Comparison of ENCODE assay signal across 13 cellular contexts in genomic region chr1:93522721-93523120, GRCh38.
DNase-seq lines count a peak whose midpoint lies in the region; ATAC-seq, FAIRE-seq and TF ChIP-seq lines count a peak whose summit lies in the region.
"Had no signal": no experiment of that assay in that cellular context is flagged by ENCODE, and none has a peak within 500 bp of the region (broad histone marks: within the 10 kb centered on the region; RNA-seq: fewer than 3 reads in every experiment).

No MANE protein-coding gene starts in this region.

- peaks cover 15% of the 10 kb centered on the region for H3K4me1 Mint-ChIP-seq in endodermal cell
- H3K4me1 Mint-ChIP-seq: B cell, IgD-negative memory B cell had no signal

- H3K4me3 ChIP-seq in endodermal cell (ENCODE audit: low read length) = no peak overlapping the region

- DNase-seq in D721Med (ENCODE audit: insufficient read length, low spot score) (no peak), NCI-H2227 treated with DMSO at 0.1 percent for 48 hours (lab: John Stamatoyannopoulos, UW) (peak; percentile 6), endodermal cell (no peak), NCI-H526 treated with DMSO at 0.1 percent for 48 hours (lab: John Stamatoyannopoulos, UW) (no peak), left ventricle myocardium superior (no peak), head of caudate nucleus (no peak), mesenteric fat pad (ENCODE audit: low spot score) (no peak)
- DNase-seq: C1 segment of cervical spinal cord; CD4-positive, alpha-beta T cell; DMS53; GF-D8 had no signal

- H3K27me3 Mint-ChIP-seq in endodermal cell (ENCODE audit: insufficient read depth) = no peaks in the 10 kb centered on the region
- H3K27me3 Mint-ChIP-seq: B cell; CD4-positive, alpha-beta T cell; IgD-negative memory B cell had no signal

- intact Hi-C loops in left ventricle myocardium superior (cut with micrococcal nuclease) = no loop called here
- intact Hi-C loops in head of caudate nucleus (cut with DNase I) = no loop called here

- H3K4me3 Mint-ChIP-seq in endodermal cell = no peak overlapping the region
- H3K4me3 Mint-ChIP-seq: B cell; CD4-positive, alpha-beta T cell; IgD-negative memory B cell had no signal

- peaks cover 70% of the 10 kb centered on the region for H3K36me3 ChIP-seq in endodermal cell (ENCODE audit: control insufficient read depth, insufficient read depth, low read length)

- TF ChIP-seq CTCF in D721Med (IDR thresholded peaks at IDR 0.05; ENCODE audit: insufficient read depth, missing control alignments) = no peak
- TF ChIP-seq CTCF in endodermal cell (conservative IDR thresholded peaks at IDR 0.05) = no peak

- FAIRE-seq in D721Med (lab: Jason Lieb, UNC) = peak; percentile 6

- no peaks in the 10 kb centered on the region for H3K27me3 ChIP-seq in endodermal cell (ENCODE audit: control insufficient read depth, insufficient read depth, low read length, poor library complexity, severe bottlenecking)

- no peaks in the 10 kb centered on the region for H3K9me3 Mint-ChIP-seq in endodermal cell
- H3K9me3 Mint-ChIP-seq: CD4-positive, alpha-beta T cell; IgD-negative memory B cell had no signal

- no peak overlapping the region for H3K27ac ChIP-seq in endodermal cell (ENCODE audit: low read depth, low read length)

- no peak for ATAC-seq in left ventricle myocardium superior

- no peak overlapping the region for H3K9ac ChIP-seq in endodermal cell (ENCODE audit: extremely low read depth, low read length, poor library complexity, severe bottlenecking)

- peak overlapping the region; percentile 14 for H3K27ac Mint-ChIP-seq in endodermal cell
- H3K27ac Mint-ChIP-seq: B cell; CD4-positive, alpha-beta T cell; IgD-negative memory B cell had no signal

- 91% methylated on average over 1 to 4 of the region's 4 CpGs for WGBS in endodermal cell (ENCODE audit: insufficient coverage in 1 of 2, insufficient read length in 1 of 2), 2 experiments

- H3K4me1 ChIP-seq in endodermal cell (ENCODE audit: control insufficient read depth, insufficient read depth, low read length) = no peaks in the 10 kb centered on the region

- H3K36me3 Mint-ChIP-seq in endodermal cell (ENCODE audit: low read depth) = peaks cover 39% of the 10 kb centered on the region

- H3K9me3 ChIP-seq in endodermal cell (ENCODE audit: control insufficient read depth, low read length) = no peaks in the 10 kb centered on the region
